20 cellular contexts compared by ENCODE assay signal in the genomic region with DNA sequence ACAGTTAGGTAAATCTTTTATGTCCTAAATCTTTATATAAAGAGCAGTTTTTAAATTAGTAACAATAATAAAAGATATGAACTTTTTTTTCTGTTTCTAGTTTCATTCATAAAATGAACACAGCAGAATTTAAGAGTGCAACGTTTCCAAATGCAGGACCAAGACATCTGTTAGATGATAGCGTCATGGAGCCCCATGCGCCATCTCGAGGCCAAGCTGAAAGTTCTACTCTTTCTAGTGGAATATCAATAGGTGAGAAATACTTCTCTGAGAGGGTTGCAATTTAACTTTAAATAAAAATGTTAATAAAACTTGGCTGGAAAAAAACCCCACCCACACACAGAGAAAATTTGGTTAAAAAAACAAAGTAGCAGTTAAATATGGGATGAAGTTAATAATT. TPM values are rescaled to one million over a fixed set of nuclear protein-coding genes. Genes with fewer than 3 reads are reported as not detected.
"Had no signal": no experiment of that assay in that cellular context is flagged by ENCODE, and none has a peak within 500 bp of the region (broad histone marks: within the 10 kb centered on the region; RNA-seq: fewer than 3 reads in every experiment).

No MANE protein-coding gene starts in this region.

- H3K4me3 ChIP-seq: ascending aorta, breast epithelium, gastroesophageal sphincter, heart right ventricle, lung, psoas muscle, right lobe of liver had no signal

- H3K27me3 Mint-ChIP-seq: activated T-helper 17 cell treated with anti-CD3 and anti-CD28 coated beads, Interleukin-2, amount 50 U/mL, for 72 hours; stimulated activated naive CD8-positive, alpha-beta T cell treated with anti-CD3 and anti-CD28 coated beads, Interleukin-15, amount 100 ng/mL, for 72 hours; type B pancreatic cell had no signal

- H3K4me1 Mint-ChIP-seq: activated T-helper 17 cell treated with anti-CD3 and anti-CD28 coated beads, Interleukin-2, amount 50 U/mL, for 72 hours; neural crest cell had no signal

- DNase-seq: activated CD4-positive, alpha-beta T cell treated with anti-CD3 and anti-CD28 coated beads for 1 hour; activated CD4-positive, alpha-beta T cell treated with anti-CD3 and anti-CD28 coated beads, Interleukin-2, amount 50 U/mL, for 4 hours; activated naive CD4-positive, alpha-beta T cell treated with anti-CD3 and anti-CD28 coated beads for 36 hours; activated T-cell treated with anti-CD3 and anti-CD28 coated beads for 4 hours; cerebellar nuclear complex; dermis blood vessel endothelial cell; heart right ventricle; islet precursor cell; midbrain; psoas muscle; right lobe of liver; stimulated activated naive CD8-positive, alpha-beta T cell treated with anti-CD3 and anti-CD28 coated beads, Interleukin-15, amount 100 ng/mL, for 72 hours had no signal

- H3K27me3 ChIP-seq: ascending aorta, breast epithelium, gastroesophageal sphincter, heart right ventricle, right lobe of liver had no signal

- ATAC-seq: activated T-helper 17 cell treated with anti-CD3 and anti-CD28 coated beads, Interleukin-2, amount 50 U/mL, for 72 hours; gastroesophageal sphincter; heart right ventricle; psoas muscle; right lobe of liver; stimulated activated naive CD8-positive, alpha-beta T cell treated with anti-CD3 and anti-CD28 coated beads, Interleukin-15, amount 100 ng/mL, for 72 hours had no signal

- H3K9me3 ChIP-seq: ascending aorta, breast epithelium, gastroesophageal sphincter, heart right ventricle, psoas muscle, right lobe of liver had no signal

- H3K4me3 Mint-ChIP-seq: activated naive CD4-positive, alpha-beta T cell treated with anti-CD3 and anti-CD28 coated beads for 36 hours; activated T-helper 17 cell treated with anti-CD3 and anti-CD28 coated beads, Interleukin-2, amount 50 U/mL, for 72 hours; neural crest cell; stimulated activated naive CD8-positive, alpha-beta T cell treated with anti-CD3 and anti-CD28 coated beads, Interleukin-15, amount 100 ng/mL, for 72 hours; type B pancreatic cell had no signal

- H3K9me3 Mint-ChIP-seq: activated naive CD4-positive, alpha-beta T cell treated with anti-CD3 and anti-CD28 coated beads for 36 hours; activated T-helper 17 cell treated with anti-CD3 and anti-CD28 coated beads, Interleukin-2, amount 50 U/mL, for 72 hours; neural crest cell; stimulated activated naive CD8-positive, alpha-beta T cell treated with anti-CD3 and anti-CD28 coated beads, Interleukin-15, amount 100 ng/mL, for 72 hours; type B pancreatic cell had no signal

- H3K36me3 ChIP-seq: ascending aorta, gastroesophageal sphincter had no signal

- H3K27ac ChIP-seq: ascending aorta, breast epithelium, epithelial cell of prostate, gastroesophageal sphincter, heart right ventricle, psoas muscle, right lobe of liver had no signal

- H3K27ac Mint-ChIP-seq: activated naive CD4-positive, alpha-beta T cell treated with anti-CD3 and anti-CD28 coated beads for 36 hours; activated T-helper 17 cell treated with anti-CD3 and anti-CD28 coated beads, Interleukin-2, amount 50 U/mL, for 72 hours; type B pancreatic cell had no signal

- H3K4me1 ChIP-seq: ascending aorta, breast epithelium, gastroesophageal sphincter, heart right ventricle, psoas muscle, right lobe of liver had no signal

RNA-seq across cellular contexts. Expression of a gene that starts 15.0 kb away (rescaled TPM):
- total RNA-seq: activated naive CD4-positive, alpha-beta T cell treated with anti-CD3 and anti-CD28 coated beads for 36 hours; activated T-helper 17 cell treated with anti-CD3 and anti-CD28 coated beads, Interleukin-2, amount 50 U/mL, for 72 hours; dermis blood vessel endothelial cell had no signal
